ENCODE assay signal across 9 cellular contexts in the genomic region with DNA sequence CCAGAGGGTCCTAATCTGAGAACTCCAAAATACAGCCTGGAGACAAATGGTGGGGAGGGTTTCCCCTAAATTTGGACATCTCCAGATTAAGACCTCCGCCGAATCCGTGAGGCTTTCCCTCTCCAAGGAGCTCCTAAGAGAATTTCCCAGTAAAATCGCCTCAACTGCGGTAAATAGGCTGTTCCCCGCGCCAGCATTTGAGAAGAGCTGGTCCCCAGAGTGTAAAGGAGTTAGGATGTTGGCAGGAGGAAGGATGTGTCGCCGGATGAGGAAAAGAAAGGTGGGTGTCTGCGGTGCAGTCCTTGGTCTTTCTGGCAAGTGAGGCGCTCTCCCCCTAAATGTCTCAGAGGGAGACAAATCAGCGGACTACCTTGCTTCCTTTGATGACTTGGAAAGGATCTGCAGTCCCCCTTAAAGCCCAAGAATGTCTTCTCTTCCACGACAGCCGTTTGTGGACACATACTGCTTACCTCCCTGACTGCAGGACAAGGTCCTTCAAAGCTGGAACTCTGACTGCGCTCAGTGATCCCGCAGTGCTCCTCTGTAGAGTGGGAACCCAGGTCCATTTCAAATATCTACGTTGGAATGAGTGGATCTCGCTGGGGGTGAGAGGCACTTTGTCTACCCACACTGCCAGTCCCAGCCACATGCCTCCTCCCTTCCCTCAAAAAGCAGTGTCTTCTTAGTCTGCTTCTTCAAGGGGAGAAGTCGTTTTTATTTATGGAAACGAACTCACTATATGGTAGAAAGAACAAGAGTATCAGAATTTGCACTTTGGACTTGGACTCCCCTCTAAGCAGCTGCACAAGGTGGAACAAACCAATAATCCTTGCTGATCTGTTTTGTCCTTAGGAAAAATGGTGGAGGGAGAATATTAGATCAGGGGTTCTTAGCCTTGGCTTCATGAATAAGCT. TPM values are rescaled to one million over a fixed set of nuclear protein-coding genes. Genes with fewer than 3 reads are reported as not detected.
DNase-seq lines count a peak whose midpoint lies in the region; ATAC-seq, FAIRE-seq and TF ChIP-seq lines count a peak whose summit lies in the region.
"Had no signal": no experiment of that assay in that cellular context is flagged by ENCODE, and none has a peak within 500 bp of the region (broad histone marks: within the 10 kb centered on the region; RNA-seq: fewer than 3 reads in every experiment).

No MANE protein-coding gene starts in this region.

- FAIRE-seq in HepG2 (lab: Jason Lieb, UNC) = peak; percentile 28
- FAIRE-seq: TTC549 had no signal

- H3K4me3 ChIP-seq in adipocyte (ENCODE audit: low read length) (peak overlapping the region; percentile 91), HepG2 (replicated peaks in 1 of 3; ENCODE audit: insufficient read depth in 1 of 3, low read depth in 2 of 3, low read length in 3 of 3) (peak overlapping the region; percentile 73 to 92 (median 89)), testis (peak overlapping the region; percentile 81 to 87)

- ATAC-seq in activated CD4-positive, alpha-beta T cell treated with anti-CD3 and anti-CD28 coated beads for 36 hours = no peak
- ATAC-seq in HepG2 = peak; percentile 18; the same call in 2 of the 3 replicates
- ATAC-seq in GM21390 (IDR thresholded peaks at IDR 0.05; ENCODE audit: unreplicated experiment) = no peak

- H2AFZ ChIP-seq in HepG2 (ENCODE audit: low read length) = peak overlapping the region; percentile 32

- peak overlapping the region; percentile 21 for H3K27ac Mint-ChIP-seq in activated CD4-positive, alpha-beta T cell treated with anti-CD3 and anti-CD28 coated beads for 36 hours

- no peak for TF ChIP-seq POLR2A in HepG2 (IDR thresholded peaks at IDR 0.05; ENCODE audit: insufficient read depth in 1 of 2, low read depth in 2 of 2, low read length in 2 of 2)
- no peak for TF ChIP-seq POLR2A in testis (IDR thresholded peaks at IDR 0.05)

- TF ChIP-seq RAD21 in HepG2 (CRISPR knock-in tag; IDR thresholded peaks at IDR 0.05) = no peak

- POLR2A ChIA-PET in activated CD4-positive, alpha-beta T cell treated with anti-CD3 and anti-CD28 coated beads for 36 hours (lab: Charles Lee) = no interaction called here
- POLR2A ChIA-PET in HepG2 (lab: Yijun Ruan, JAX) = interaction anchor here (0.5 to 3.2 kb wide), 10 partner anchors 8 to 62 kb away, joined by 3 to 14 read pairs (median 3); no protein-coding TSS in a partner anchor

- CTCF ChIA-PET in activated CD4-positive, alpha-beta T cell treated with anti-CD3 and anti-CD28 coated beads for 36 hours (lab: Charles Lee) = interaction anchor here (1.3 to 1.4 kb wide), 2 partner anchors 46 to 54 kb away, joined by 3 read pairs; no protein-coding TSS in a partner anchor
- CTCF ChIA-PET in HepG2 (lab: Yijun Ruan, JAX; ENCODE audit: low intra/inter-chr PET ratio, low total read pairs) = interaction anchor here (0.8 kb wide), 1 partner anchor 81 kb away, joined by 3 read pairs; no protein-coding TSS in a partner anchor

- peaks cover 7% of the 10 kb centered on the region for H3K4me1 Mint-ChIP-seq in activated CD4-positive, alpha-beta T cell treated with anti-CD3 and anti-CD28 coated beads for 36 hours

- WGBS in HepG2 (ENCODE audit: low lambda C conversion rate) = 18% methylated on average over 19 of the region's 20 CpGs
- 16 to 22% methylated on average over 18 to 20 of the region's 20 CpGs for WGBS in testis, 2 donors

- H3K4me3 Mint-ChIP-seq in activated CD4-positive, alpha-beta T cell treated with anti-CD3 and anti-CD28 coated beads for 36 hours = peak overlapping the region; percentile 60

- H3K9me3 Mint-ChIP-seq in activated CD4-positive, alpha-beta T cell treated with anti-CD3 and anti-CD28 coated beads for 36 hours (ENCODE audit: low read depth) = no peaks in the 10 kb centered on the region

- H3K4me1 ChIP-seq in adipocyte (ENCODE audit: control insufficient read depth, insufficient read depth, low read length) (peaks cover 22% of the 10 kb centered on the region), HepG2 (ENCODE audit: insufficient read depth, low read length) (peaks cover 53% of the 10 kb centered on the region), testis (peaks cover 17% of the 10 kb centered on the region)

- peak overlapping the region; percentile 87 for H3K4me2 ChIP-seq in HepG2 (ENCODE audit: low read depth, low read length)

- TF ChIP-seq CTCF in HepG2 (CRISPR knock-in tag; IDR thresholded peaks at IDR 0.05) = no peak
- no peak for TF ChIP-seq CTCF in testis (IDR thresholded peaks at IDR 0.05)

- peaks cover 34% of the 10 kb centered on the region for H3K79me2 ChIP-seq in HepG2 (ENCODE audit: insufficient read depth, low read length)

- no peaks in the 10 kb centered on the region for H3K36me3 Mint-ChIP-seq in activated CD4-positive, alpha-beta T cell treated with anti-CD3 and anti-CD28 coated beads for 36 hours (ENCODE audit: low read depth)

- H3K9me3 ChIP-seq in adipocyte (ENCODE audit: control insufficient read depth, low read length) (no peaks in the 10 kb centered on the region), HepG2 (ENCODE audit: low read length) (no peaks in the 10 kb centered on the region), testis (no peaks in the 10 kb centered on the region)

- DNase-seq in activated CD4-positive, alpha-beta T cell treated with anti-CD3 and anti-CD28 coated beads for 36 hours = peak; percentile 11
- DNase-seq in activated CD4-positive, alpha-beta T cell treated with anti-CD3 and anti-CD28 coated beads, Interleukin-2, amount 50 U/mL, for 1 hour = no peak
- DNase-seq in adipocyte (ENCODE audit: low read depth) (peak; percentile 32), HepG2 (ENCODE audit: low spot score) (no peak), testis (peak; percentile 28), activated gamma-delta T cell (lab: John Stamatoyannopoulos, UW) (no peak), NCI-H2029 treated with DMSO at 0.1 percent for 48 hours (lab: John Stamatoyannopoulos, UW) (no peak)

- TF ChIP-seq EP300 in HepG2 (IDR thresholded peaks at IDR 0.05; ENCODE audit: low read depth in 2 of 2, low read length in 2 of 2) = no peak
- no peak for TF ChIP-seq EP300 in HepG2 (CRISPR knock-in tag; IDR thresholded peaks at IDR 0.05; ENCODE audit: borderline replicate concordance)

- H3K36me3 ChIP-seq in adipocyte (ENCODE audit: control insufficient read depth, insufficient read depth, low read length, severe bottlenecking) (no peaks in the 10 kb centered on the region), HepG2 (replicated peaks in 1 of 2; ENCODE audit: control insufficient read depth in 1 of 2, insufficient read depth in 2 of 2, low read length in 2 of 2) (no peaks in the 10 kb centered on the region; a peak in 1 of 5 replicates), testis (ENCODE audit: low read depth, missing control alignments) (no peaks in the 10 kb centered on the region)

- H3K27me3 Mint-ChIP-seq in activated CD4-positive, alpha-beta T cell treated with anti-CD3 and anti-CD28 coated beads for 36 hours = peaks cover 42% of the 10 kb centered on the region

- in situ Hi-C loops in HepG2 (cut with HindIII; ENCODE audit: extremely low pct_ligation_motif_present, low pct_unique_long_range_greater_than_20kb) = no loop called here

- intact Hi-C loops in activated CD4-positive, alpha-beta T cell treated with anti-CD3 and anti-CD28 coated beads for 36 hours (cut with DNase I, micrococcal nuclease) = loop anchor here (2.0 to 5.0 kb wide), 3 partner anchors 80 to 100 kb away; a partner anchor contains a TSS
- intact Hi-C loops in HepG2 (cut with micrococcal nuclease; ENCODE audit: unreplicated experiment) (loop anchor here (5.0 kb wide), 2 partner anchors 45 to 80 kb away; no protein-coding TSS in a partner anchor), testis (cut with DNase I; ENCODE audit: low total_unique reads) (no loop called here)

- H4K20me1 ChIP-seq in HepG2 (ENCODE audit: insufficient read depth, low read length) = peaks cover 4% of the 10 kb centered on the region

- H3K9ac ChIP-seq in adipocyte (ENCODE audit: low read length) (peak overlapping the region; percentile 81), HepG2 (ENCODE audit: insufficient read depth, low read depth, low read length) (peak overlapping the region; percentile 68)

- H3K27ac ChIP-seq in HepG2 (ENCODE audit: extremely low read length, insufficient read depth, low read length) (no peak overlapping the region), testis (peak overlapping the region; percentile 59 to 83)

- H3K27me3 ChIP-seq in adipocyte (replicated peaks; ENCODE audit: control insufficient read depth, insufficient read depth, low read length) (no peaks in the 10 kb centered on the region), HepG2 (ENCODE audit: control insufficient read depth in 1 of 2, insufficient read depth in 2 of 2, low read length in 2 of 2) (no peaks in the 10 kb centered on the region), testis (no peaks in the 10 kb centered on the region)

- BruUV-seq in HepG2 (replicated peaks; lab: Mats Ljungman, UMichigan) = TSS peak; percentile 73

RNA-seq across cellular contexts. Expression of a gene that starts 1.0 kb away (rescaled TPM):
- total RNA-seq in activated CD4-positive, alpha-beta T cell treated with anti-CD3 and anti-CD28 coated beads for 36 hours = 1 to 10 TPM; 2.1 to 2.3 TPM
- total RNA-seq in HepG2 (2016; rRNA removed; fragmentation: Illumina TruSeq; extraction: Trizol) (15.1 and 15.5 TPM in 2 replicates), testis (10 to 100 TPM; 50.1 to 54.8 TPM)
- 4.8 and 5.9 TPM in 2 replicates for total RNA-seq in HepG2 (2016; cell fraction: cytosol; rRNA removed; fragmentation: Illumina TruSeq; extraction: Trizol; ENCODE audit: low read depth)
- total RNA-seq in HepG2 (2016; cell fraction: insoluble cytoplasmic fraction; rRNA removed; fragmentation: Illumina TruSeq; extraction: Trizol) = 13.9 and 15.8 TPM in 2 replicates
- total RNA-seq in HepG2 (2016; cell fraction: membrane; rRNA removed; fragmentation: Illumina TruSeq; extraction: Trizol) = 6.6 and 7.8 TPM in 2 replicates
- 18.8 and 22.2 TPM in 2 replicates for total RNA-seq in HepG2 (2016; cell fraction: nucleus; rRNA removed; fragmentation: Illumina TruSeq; extraction: Trizol)
- polyA plus RNA-seq in HepG2 (2011; rRNA removed) (18.2 and 20.9 TPM in 2 replicates), testis (ENCODE audit: insufficient read depth, low read depth, low replicate concordance) (26.9 TPM)
- polyA plus RNA-seq in HepG2 (2011; cell fraction: cytosol; rRNA removed) = 11.7 and 13.7 TPM in 2 replicates
- 164 and 167 TPM in 2 replicates for polyA plus RNA-seq in HepG2 (2011; cell fraction: nucleus; rRNA removed)
- polyA plus RNA-seq in HepG2 (2012) = 15.1 and 34.9 TPM in 2 replicates
- 1.1 TPM in 2 replicates for polyA plus RNA-seq in HepG2 (2016; cell fraction: cytosol; fragmentation: Illumina TruSeq; extraction: Trizol; ENCODE audit: low read depth)
- 16.9 and 19.7 TPM in 2 replicates for polyA plus RNA-seq in HepG2 (2016; cell fraction: insoluble cytoplasmic fraction; fragmentation: Illumina TruSeq; extraction: Trizol; ENCODE audit: low read depth)
- 3.0 and 4.2 TPM in 2 replicates for polyA plus RNA-seq in HepG2 (2016; cell fraction: membrane; fragmentation: Illumina TruSeq; extraction: Trizol; ENCODE audit: low read depth)
- polyA plus RNA-seq in HepG2 (2016; cell fraction: nucleus; fragmentation: Illumina TruSeq; extraction: Trizol; ENCODE audit: insufficient read depth, low read depth) = 49.2 and 54.4 TPM in 2 replicates
- polyA minus RNA-seq in HepG2 (2011; rRNA and poly(A)+ RNA removed; ENCODE audit: low replicate concordance) = 19.1 and 24.2 TPM in 2 replicates
- 12.4 and 14.9 TPM in 2 replicates for polyA minus RNA-seq in HepG2 (2011; cell fraction: cytosol; rRNA and poly(A)+ RNA removed)
- 29.7 and 35.3 TPM in 2 replicates for polyA minus RNA-seq in HepG2 (2011; cell fraction: nucleus; rRNA and poly(A)+ RNA removed)

Comparison
In these comparisons a context has a peak if more than half of its experiments do, and no peak if none do; other contexts are left out.
1. DNase-seq: peak in activated CD4-positive, alpha-beta T cell treated with anti-CD3 and anti-CD28 coated beads for 36 hours (single experiment), adipocyte (single experiment) and testis (single experiment); none in activated CD4-positive, alpha-beta T cell treated with anti-CD3 and anti-CD28 coated beads, Interleukin-2, amount 50 U/mL, for 1 hour (single experiment), HepG2 (single experiment), activated gamma-delta T cell (single experiment) and NCI-H2029 treated with DMSO at 0.1 percent for 48 hours (single experiment).
2. Peak in every context shown above with its lines, with median percentiles within 50 percentile points of each other: H3K4me3 ChIP-seq.